In the genomic region with DNA sequence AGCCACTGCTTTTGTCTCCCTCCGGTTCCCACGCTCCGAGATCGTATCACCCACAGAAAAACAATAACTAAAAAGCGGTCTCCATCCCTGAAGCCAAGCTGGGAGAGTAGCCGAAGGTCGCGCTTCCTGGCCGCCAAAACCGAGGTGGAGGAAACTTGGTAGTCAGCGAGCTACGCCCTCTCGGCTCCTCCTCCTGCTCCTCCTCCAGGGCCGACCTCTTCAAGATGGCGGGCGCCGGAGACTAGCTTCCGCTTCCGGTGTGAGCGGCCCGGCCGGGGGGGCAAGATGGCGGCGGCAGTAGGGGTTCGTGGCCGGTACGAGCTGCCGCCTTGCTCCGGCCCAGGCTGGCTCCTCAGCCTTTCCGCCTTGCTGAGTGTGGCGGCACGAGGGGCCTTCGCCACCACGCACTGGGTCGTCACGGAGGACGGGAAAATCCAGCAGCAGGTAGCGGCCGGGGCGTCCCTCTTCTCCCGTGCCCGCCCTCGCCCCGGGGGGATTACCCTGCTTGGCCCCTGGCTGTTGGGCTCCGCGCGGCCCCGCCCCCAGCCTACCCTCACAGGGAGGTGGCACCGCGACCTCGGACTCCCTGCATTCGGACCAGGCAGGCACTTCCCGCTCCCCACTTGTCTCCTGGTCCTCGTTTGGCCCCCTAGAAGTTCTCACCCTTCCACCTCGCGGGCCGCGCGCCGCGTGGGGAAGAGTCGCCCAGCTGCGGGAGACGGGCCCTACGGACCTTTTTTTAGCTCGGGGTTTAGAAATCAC, we compare ENCODE assay signal across 1 cellular context.
TF ChIP-seq lines count a peak whose summit lies in the region.

A gene with protein sequence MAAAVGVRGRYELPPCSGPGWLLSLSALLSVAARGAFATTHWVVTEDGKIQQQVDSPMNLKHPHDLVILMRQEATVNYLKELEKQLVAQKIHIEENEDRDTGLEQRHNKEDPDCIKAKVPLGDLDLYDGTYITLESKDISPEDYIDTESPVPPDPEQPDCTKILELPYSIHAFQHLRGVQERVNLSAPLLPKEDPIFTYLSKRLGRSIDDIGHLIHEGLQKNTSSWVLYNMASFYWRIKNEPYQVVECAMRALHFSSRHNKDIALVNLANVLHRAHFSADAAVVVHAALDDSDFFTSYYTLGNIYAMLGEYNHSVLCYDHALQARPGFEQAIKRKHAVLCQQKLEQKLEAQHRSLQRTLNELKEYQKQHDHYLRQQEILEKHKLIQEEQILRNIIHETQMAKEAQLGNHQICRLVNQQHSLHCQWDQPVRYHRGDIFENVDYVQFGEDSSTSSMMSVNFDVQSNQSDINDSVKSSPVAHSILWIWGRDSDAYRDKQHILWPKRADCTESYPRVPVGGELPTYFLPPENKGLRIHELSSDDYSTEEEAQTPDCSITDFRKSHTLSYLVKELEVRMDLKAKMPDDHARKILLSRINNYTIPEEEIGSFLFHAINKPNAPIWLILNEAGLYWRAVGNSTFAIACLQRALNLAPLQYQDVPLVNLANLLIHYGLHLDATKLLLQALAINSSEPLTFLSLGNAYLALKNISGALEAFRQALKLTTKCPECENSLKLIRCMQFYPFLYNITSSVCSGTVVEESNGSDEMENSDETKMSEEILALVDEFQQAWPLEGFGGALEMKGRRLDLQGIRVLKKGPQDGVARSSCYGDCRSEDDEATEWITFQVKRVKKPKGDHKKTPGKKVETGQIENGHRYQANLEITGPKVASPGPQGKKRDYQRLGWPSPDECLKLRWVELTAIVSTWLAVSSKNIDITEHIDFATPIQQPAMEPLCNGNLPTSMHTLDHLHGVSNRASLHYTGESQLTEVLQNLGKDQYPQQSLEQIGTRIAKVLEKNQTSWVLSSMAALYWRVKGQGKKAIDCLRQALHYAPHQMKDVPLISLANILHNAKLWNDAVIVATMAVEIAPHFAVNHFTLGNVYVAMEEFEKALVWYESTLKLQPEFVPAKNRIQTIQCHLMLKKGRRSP (plus strand): TSS at position 251 of the 762 bp plus-strand sequence. CDS start 35 bp downstream, at position 286.

TF ChIP-seq in HepG2, 621 proteins besides CTCF, POLR2A, EP300 and RAD21 (continued from another document and continues in another):
- TF ChIP-seq, protein P1, sequence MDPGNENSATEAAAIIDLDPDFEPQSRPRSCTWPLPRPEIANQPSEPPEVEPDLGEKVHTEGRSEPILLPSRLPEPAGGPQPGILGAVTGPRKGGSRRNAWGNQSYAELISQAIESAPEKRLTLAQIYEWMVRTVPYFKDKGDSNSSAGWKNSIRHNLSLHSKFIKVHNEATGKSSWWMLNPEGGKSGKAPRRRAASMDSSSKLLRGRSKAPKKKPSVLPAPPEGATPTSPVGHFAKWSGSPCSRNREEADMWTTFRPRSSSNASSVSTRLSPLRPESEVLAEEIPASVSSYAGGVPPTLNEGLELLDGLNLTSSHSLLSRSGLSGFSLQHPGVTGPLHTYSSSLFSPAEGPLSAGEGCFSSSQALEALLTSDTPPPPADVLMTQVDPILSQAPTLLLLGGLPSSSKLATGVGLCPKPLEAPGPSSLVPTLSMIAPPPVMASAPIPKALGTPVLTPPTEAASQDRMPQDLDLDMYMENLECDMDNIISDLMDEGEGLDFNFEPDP (CRISPR knock-in tag; conservative IDR thresholded peaks at IDR 0.05): no peak
- TF ChIP-seq, protein P2, sequence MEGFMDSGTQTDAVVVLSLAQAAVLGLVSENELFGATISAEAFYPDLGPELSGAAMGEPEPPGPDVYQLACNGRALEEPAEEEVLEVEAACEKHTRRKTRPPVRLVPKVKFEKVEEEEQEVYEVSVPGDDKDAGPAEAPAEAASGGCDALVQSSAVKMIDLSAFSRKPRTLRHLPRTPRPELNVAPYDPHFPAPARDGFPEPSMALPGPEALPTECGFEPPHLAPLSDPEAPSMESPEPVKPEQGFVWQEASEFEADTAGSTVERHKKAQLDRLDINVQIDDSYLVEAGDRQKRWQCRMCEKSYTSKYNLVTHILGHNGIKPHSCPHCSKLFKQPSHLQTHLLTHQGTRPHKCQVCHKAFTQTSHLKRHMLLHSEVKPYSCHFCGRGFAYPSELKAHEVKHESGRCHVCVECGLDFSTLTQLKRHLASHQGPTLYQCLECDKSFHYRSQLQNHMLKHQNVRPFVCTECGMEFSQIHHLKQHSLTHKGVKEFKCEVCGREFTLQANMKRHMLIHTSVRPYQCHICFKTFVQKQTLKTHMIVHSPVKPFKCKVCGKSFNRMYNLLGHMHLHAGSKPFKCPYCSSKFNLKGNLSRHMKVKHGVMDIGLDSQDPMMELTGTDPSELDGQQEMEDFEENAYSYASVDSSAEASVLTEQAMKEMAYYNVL (CRISPR knock-in tag; IDR thresholded peaks at IDR 0.05; ENCODE audit: borderline replicate concordance): peak; percentile 91; the same call in 1 of the 2 replicates
- peak; percentile 42 for TF ChIP-seq RBM39 (IDR thresholded peaks at IDR 0.05; ENCODE audit: low read depth, low read length, poor library complexity, severe bottlenecking)
- TF ChIP-seq ZNF367 (CRISPR knock-in tag; IDR thresholded peaks at IDR 0.05; ENCODE audit: borderline replicate concordance): no peak
- TF ChIP-seq ZNF761 (CRISPR knock-in tag; conservative IDR thresholded peaks at IDR 0.05): peak; percentile 68; the same call in 1 of the 2 replicates
- no peak; the same call in 1 of the 2 replicates for TF ChIP-seq HNF4G (IDR thresholded peaks at IDR 0.05; ENCODE audit: borderline replicate concordance, low read depth, low read length)
- no peak for TF ChIP-seq HNF4G (CRISPR knock-in tag; IDR thresholded peaks at IDR 0.05; ENCODE audit: borderline replicate concordance, low read depth)
- no peak; the same call in 1 of the 2 replicates for TF ChIP-seq XBP1 (CRISPR knock-in tag; IDR thresholded peaks at IDR 0.05)
- TF ChIP-seq, protein P3, sequence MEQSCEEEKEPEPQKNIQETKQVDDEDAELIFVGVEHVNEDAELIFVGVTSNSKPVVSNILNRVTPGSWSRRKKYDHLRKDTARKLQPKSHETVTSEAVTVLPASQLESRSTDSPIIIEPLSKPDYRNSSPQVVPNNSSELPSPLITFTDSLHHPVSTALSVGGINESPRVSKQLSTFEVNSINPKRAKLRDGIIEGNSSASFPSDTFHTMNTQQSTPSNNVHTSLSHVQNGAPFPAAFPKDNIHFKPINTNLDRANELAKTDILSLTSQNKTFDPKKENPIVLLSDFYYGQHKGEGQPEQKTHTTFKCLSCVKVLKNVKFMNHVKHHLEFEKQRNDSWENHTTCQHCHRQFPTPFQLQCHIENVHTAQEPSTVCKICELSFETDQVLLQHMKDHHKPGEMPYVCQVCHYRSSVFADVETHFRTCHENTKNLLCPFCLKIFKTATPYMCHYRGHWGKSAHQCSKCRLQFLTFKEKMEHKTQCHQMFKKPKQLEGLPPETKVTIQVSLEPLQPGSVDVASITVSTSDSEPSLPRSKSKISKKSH (CRISPR knock-in tag; IDR thresholded peaks at IDR 0.05; ENCODE audit: borderline replicate concordance): no peak; the same call in 1 of the 2 replicates
- TF ChIP-seq, protein P4, sequence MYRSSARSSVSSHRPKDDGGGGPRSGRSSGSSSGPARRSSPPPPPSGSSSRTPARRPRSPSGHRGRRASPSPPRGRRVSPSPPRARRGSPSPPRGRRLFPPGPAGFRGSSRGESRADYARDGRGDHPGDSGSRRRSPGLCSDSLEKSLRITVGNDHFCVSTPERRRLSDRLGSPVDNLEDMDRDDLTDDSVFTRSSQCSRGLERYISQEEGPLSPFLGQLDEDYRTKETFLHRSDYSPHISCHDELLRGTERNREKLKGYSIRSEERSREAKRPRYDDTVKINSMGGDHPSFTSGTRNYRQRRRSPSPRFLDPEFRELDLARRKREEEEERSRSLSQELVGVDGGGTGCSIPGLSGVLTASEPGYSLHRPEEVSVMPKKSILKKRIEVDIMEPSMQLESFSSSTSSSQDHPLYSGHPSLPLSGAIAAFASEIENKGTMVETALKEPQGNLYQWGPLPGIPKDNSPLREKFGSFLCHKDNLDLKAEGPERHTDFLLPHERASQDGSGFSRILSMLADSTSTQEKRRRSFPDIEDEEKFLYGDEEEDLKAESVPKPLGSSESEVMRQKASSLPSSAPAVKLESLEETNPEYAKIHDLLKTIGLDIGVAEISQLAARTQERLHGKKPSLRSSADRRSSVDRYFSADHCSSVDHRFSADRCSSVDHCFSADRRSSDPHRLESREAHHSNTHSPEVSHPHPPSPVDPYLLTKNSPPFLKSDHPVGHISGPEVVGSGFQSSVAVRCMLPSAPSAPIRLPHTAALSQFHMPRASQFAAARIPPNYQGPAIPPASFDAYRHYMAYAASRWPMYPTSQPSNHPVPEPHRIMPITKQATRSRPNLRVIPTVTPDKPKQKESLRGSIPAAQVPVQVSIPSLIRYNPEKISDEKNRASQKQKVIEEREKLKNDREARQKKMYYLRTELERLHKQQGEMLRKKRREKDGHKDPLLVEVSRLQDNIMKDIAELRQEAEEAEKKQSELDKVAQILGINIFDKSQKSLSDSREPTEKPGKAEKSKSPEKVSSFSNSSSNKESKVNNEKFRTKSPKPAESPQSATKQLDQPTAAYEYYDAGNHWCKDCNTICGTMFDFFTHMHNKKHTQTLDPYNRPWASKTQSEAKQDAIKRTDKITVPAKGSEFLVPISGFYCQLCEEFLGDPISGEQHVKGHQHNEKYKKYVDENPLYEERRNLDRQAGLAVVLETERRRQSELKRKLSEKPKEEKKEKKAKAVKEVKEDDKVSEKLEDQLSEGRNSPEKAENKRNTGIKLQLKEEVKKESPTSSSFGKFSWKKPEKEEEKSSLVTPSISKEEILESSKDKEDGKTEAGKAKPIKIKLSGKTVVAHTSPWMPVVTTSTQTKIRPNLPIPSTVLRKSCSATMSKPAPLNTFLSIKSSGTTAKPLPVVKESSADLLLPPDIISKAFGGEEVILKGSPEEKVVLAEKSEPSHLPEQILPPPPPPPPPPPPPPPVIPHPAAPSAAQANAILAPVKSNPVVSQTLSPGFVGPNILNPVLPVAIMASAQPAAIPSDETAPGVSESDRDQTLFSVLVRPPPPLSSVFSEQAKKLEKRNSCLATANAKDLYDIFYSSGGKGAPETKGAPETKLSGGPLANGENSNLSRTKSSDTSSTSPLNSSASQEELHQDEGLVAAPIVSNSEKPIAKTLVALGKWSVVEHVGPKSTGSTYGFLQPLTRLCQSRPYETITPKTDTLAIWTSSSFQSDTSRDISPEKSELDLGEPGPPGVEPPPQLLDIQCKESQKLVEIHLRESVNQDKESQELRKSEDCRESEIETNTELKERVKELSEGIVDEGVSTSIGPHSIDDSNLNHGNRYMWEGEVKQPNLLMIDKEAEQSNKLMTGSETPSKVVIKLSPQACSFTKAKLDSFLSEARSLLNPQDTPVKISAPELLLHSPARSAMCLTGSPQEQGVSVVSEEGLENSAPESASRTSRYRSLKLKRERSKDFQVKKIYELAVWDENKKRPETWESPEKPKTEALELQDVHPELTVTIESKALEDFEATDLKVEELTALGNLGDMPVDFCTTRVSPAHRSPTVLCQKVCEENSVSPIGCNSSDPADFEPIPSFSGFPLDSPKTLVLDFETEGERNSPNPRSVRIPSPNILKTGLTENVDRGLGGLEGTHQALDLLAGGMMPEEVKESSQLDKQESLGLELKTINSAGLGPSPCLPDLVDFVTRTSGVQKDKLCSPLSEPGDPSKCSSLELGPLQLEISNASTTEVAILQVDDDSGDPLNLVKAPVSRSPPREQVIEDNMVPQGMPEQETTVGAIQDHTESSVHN (CRISPR knock-in tag; IDR thresholded peaks at IDR 0.05): no peak
- TF ChIP-seq ZMYM4 (CRISPR knock-in tag; IDR thresholded peaks at IDR 0.05): peak; percentile 91
- peak; percentile 68; the same call in 1 of the 2 replicates for TF ChIP-seq ZNF264 (CRISPR knock-in tag; IDR thresholded peaks at IDR 0.05)
- TF ChIP-seq, protein P5, sequence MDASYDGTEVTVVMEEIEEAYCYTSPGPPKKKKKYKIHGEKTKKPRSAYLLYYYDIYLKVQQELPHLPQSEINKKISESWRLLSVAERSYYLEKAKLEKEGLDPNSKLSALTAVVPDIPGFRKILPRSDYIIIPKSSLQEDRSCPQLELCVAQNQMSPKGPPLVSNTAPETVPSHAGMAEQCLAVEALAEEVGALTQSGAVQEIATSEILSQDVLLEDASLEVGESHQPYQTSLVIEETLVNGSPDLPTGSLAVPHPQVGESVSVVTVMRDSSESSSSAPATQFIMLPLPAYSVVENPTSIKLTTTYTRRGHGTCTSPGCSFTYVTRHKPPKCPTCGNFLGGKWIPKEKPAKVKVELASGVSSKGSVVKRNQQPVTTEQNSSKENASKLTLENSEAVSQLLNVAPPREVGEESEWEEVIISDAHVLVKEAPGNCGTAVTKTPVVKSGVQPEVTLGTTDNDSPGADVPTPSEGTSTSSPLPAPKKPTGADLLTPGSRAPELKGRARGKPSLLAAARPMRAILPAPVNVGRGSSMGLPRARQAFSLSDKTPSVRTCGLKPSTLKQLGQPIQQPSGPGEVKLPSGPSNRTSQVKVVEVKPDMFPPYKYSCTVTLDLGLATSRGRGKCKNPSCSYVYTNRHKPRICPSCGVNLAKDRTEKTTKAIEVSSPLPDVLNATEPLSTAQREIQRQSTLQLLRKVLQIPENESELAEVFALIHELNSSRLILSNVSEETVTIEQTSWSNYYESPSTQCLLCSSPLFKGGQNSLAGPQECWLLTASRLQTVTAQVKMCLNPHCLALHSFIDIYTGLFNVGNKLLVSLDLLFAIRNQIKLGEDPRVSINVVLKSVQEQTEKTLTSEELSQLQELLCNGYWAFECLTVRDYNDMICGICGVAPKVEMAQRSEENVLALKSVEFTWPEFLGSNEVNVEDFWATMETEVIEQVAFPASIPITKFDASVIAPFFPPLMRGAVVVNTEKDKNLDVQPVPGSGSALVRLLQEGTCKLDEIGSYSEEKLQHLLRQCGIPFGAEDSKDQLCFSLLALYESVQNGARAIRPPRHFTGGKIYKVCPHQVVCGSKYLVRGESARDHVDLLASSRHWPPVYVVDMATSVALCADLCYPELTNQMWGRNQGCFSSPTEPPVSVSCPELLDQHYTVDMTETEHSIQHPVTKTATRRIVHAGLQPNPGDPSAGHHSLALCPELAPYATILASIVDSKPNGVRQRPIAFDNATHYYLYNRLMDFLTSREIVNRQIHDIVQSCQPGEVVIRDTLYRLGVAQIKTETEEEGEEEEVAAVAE (CRISPR knock-in tag; IDR thresholded peaks at IDR 0.05; ENCODE audit: borderline replicate concordance): 0 out of 2 replicates have a peak, but pooled peaks have one; percentile 19
- peak; percentile 86 for TF ChIP-seq ZNF225 (CRISPR knock-in tag; IDR thresholded peaks at IDR 0.05)
- no peak; the same call in 1 of the 2 replicates for TF ChIP-seq ZNF460 (CRISPR knock-in tag; IDR thresholded peaks at IDR 0.05; ENCODE audit: borderline replicate concordance)
- peak; percentile 61; the same call in 1 of the 2 replicates for TF ChIP-seq ZNF510 (CRISPR knock-in tag; IDR thresholded peaks at IDR 0.05; ENCODE audit: low read depth)
